ENCODE assay signal across 9 cellular contexts in genomic region chr17:38741853-38742421, GRCh38. TPM values are rescaled to one million over a fixed set of nuclear protein-coding genes. Genes with fewer than 3 reads are reported as not detected.
DNase-seq lines count a peak whose midpoint lies in the region; ATAC-seq and TF ChIP-seq lines count a peak whose summit lies in the region.
"Had no signal": no experiment of that assay in that cellular context is flagged by ENCODE, and none has a peak within 500 bp of the region (broad histone marks: within the 10 kb centered on the region; RNA-seq: fewer than 3 reads in every experiment).

No MANE protein-coding gene starts in this region.

- TF ChIP-seq CTCF in endodermal cell (conservative IDR thresholded peaks at IDR 0.05) (no peak), uterus (IDR thresholded peaks at IDR 0.05) (no peak)

- peak; percentile 65 for DNase-seq in NCI-H2227 (lab: John Stamatoyannopoulos, UW; ENCODE audit: unreplicated experiment)
- DNase-seq in NCI-H2227 treated with DMSO at 0.1 percent for 48 hours (lab: John Stamatoyannopoulos, UW): no peak
- no peak for DNase-seq in endodermal cell
- DNase-seq in uterus: peak in 1 of 2 donors; percentile 77
- no peak for DNase-seq in Kasumi-1 (lab: John Stamatoyannopoulos, UW)
- DNase-seq: activated CD8-positive, alpha-beta T cell treated with anti-CD3 and anti-CD28 coated beads, Interleukin-2, amount 10 ng/mL, durations not matched to agents 7 days and 5 days had no signal

- no peak overlapping the region for H3K9ac ChIP-seq in endodermal cell (ENCODE audit: extremely low read depth, low read length, poor library complexity, severe bottlenecking)

- H3K36me3 Mint-ChIP-seq in endodermal cell (ENCODE audit: low read depth): peaks cover 56% of the 10 kb centered on the region

- 90 to 95% methylated on average over 2 to 8 of the region's 8 CpGs for WGBS in endodermal cell (ENCODE audit: insufficient coverage in 1 of 2, insufficient read length in 1 of 2), 2 experiments

- intact Hi-C loops in uterus (cut with DNase I; ENCODE audit: low total_unique reads): no loop called here

- H3K4me1 ChIP-seq in endodermal cell (ENCODE audit: control insufficient read depth, insufficient read depth, low read length) (peaks cover 5% of the 10 kb centered on the region), muscle layer of duodenum (ENCODE audit: control insufficient read depth in 1 of 2, insufficient read depth in 2 of 2, low read length in 2 of 2) (peaks cover 18 to 51% of the 10 kb centered on the region in 2 donors), uterus (peaks cover 4 to 21% of the 10 kb centered on the region in 2 donors)

- H3K27ac Mint-ChIP-seq in endodermal cell: no peak overlapping the region
- H3K27ac Mint-ChIP-seq: activated CD8-positive, alpha-beta T cell treated with anti-CD3 and anti-CD28 coated beads, Interleukin-2, amount 10 ng/mL, durations not matched to agents 7 days and 5 days had no signal

- TF ChIP-seq POLR2A in uterus (IDR thresholded peaks at IDR 0.05): no peak

- no peaks in the 10 kb centered on the region for H3K9me3 Mint-ChIP-seq in endodermal cell

- peaks cover 53% of the 10 kb centered on the region for H3K36me3 ChIP-seq in endodermal cell (ENCODE audit: control insufficient read depth, insufficient read depth, low read length)
- H3K36me3 ChIP-seq in muscle layer of duodenum (ENCODE audit: control insufficient read depth in 1 of 2, insufficient read depth in 2 of 2, low read length in 2 of 2): peaks cover 5 to 27% of the 10 kb centered on the region in 2 donors
- no peaks in the 10 kb centered on the region for H3K36me3 ChIP-seq in uterus

- H3K27me3 ChIP-seq in endodermal cell (ENCODE audit: control insufficient read depth, insufficient read depth, low read length, poor library complexity, severe bottlenecking) (no peaks in the 10 kb centered on the region), muscle layer of duodenum (ENCODE audit: low read depth, low read length) (no peaks in the 10 kb centered on the region), uterus (no peaks in the 10 kb centered on the region)

- H3K9me3 ChIP-seq in endodermal cell (ENCODE audit: control insufficient read depth, low read length) (no peaks in the 10 kb centered on the region), muscle layer of duodenum (ENCODE audit: control insufficient read depth in 1 of 2, low read length in 2 of 2) (no peaks in the 10 kb centered on the region), uterus (no peaks in the 10 kb centered on the region)

- peak overlapping the region; percentile 91 for H3K27ac ChIP-seq in endodermal cell (ENCODE audit: low read depth, low read length)
- H3K27ac ChIP-seq in muscle layer of duodenum (ENCODE audit: low read length): peak overlapping the region; percentile 83
- peak overlapping the region; percentile 54 to 80 for H3K27ac ChIP-seq in uterus

- ATAC-seq in GM19455 (IDR thresholded peaks at IDR 0.05; ENCODE audit: unreplicated experiment) (no peak), HG03432 (IDR thresholded peaks at IDR 0.05; ENCODE audit: unreplicated experiment) (no peak)

- H3K4me3 ChIP-seq in endodermal cell (ENCODE audit: low read length) (no peak overlapping the region), muscle layer of duodenum (ENCODE audit: low read depth in 1 of 2, low read length in 2 of 2) (peak overlapping the region; percentile 21 to 24), uterus (no peak overlapping the region)

- H3K4me3 Mint-ChIP-seq in endodermal cell: no peak overlapping the region
- H3K4me3 Mint-ChIP-seq: activated CD8-positive, alpha-beta T cell treated with anti-CD3 and anti-CD28 coated beads, Interleukin-2, amount 10 ng/mL, durations not matched to agents 7 days and 5 days had no signal

- no peaks in the 10 kb centered on the region for H3K27me3 Mint-ChIP-seq in endodermal cell (ENCODE audit: insufficient read depth)

- peaks cover 45% of the 10 kb centered on the region for H3K4me1 Mint-ChIP-seq in endodermal cell

RNA-seq across cellular contexts. Expression of gene PCGF2, which starts 6.2 kb away (rescaled TPM):
- total RNA-seq in endodermal cell: 100 to 1,000 TPM; 101 to 106 TPM
- polyA plus RNA-seq in endodermal cell (2013, experiment 1 of 2): 83.8 TPM
- 72.3 TPM for polyA plus RNA-seq in endodermal cell (2013, experiment 2 of 2)
- total RNA-seq in uterus: 10 to 100 TPM in 2 of 4 donors, 1 to 10 TPM in 2; 5.5 to 81.8 (median 16.2) TPM

RNA-seq across cellular contexts. Expression of gene PSMB3, which starts 10.6 kb away (rescaled TPM):
- total RNA-seq in endodermal cell: 100 to 1,000 TPM; 192 to 244 TPM
- 230 TPM for polyA plus RNA-seq in endodermal cell (2013, experiment 1 of 2)
- 230 TPM for polyA plus RNA-seq in endodermal cell (2013, experiment 2 of 2)
- total RNA-seq in uterus: 100 to 1,000 TPM in 2 of 4 donors, 10 to 100 TPM in 2; 91.6 to 285 (median 101) TPM

RNA-seq across cellular contexts. Expression of gene CISD3, which starts 11.8 kb away (rescaled TPM):
- 10 to 100 TPM in 1 of 2 donors, 1 to 10 TPM in 1; 8.9 to 11.2 TPM for total RNA-seq in endodermal cell
- 5.7 TPM for polyA plus RNA-seq in endodermal cell (2013, experiment 1 of 2)
- 6.3 TPM for polyA plus RNA-seq in endodermal cell (2013, experiment 2 of 2)
- total RNA-seq in uterus: 10 to 100 TPM in 1 of 4 donors, 1 to 10 TPM in 2, under 1 TPM in 1; 0.26 to 22.0 (median 2.9) TPM

RNA-seq across cellular contexts. Expression of gene MLLT6, which starts 36.9 kb away (rescaled TPM):
- total RNA-seq in endodermal cell: 100 to 1,000 TPM; 112 to 127 TPM
- polyA plus RNA-seq in endodermal cell (2013, experiment 1 of 2): 54.4 TPM
- polyA plus RNA-seq in endodermal cell (2013, experiment 2 of 2): 49.1 TPM
- total RNA-seq in uterus: 100 to 1,000 TPM in 1 of 4 donors, 10 to 100 TPM in 3; 32.3 to 218 (median 60.3) TPM

RNA-seq across cellular contexts. Expression of gene PIP4K2B, which starts 57.4 kb away (rescaled TPM):
- total RNA-seq in endodermal cell: 10 to 100 TPM; 74.3 to 91.6 TPM
- polyA plus RNA-seq in endodermal cell (2013, experiment 1 of 2): 63.1 TPM
- polyA plus RNA-seq in endodermal cell (2013, experiment 2 of 2): 63.1 TPM
- total RNA-seq in uterus: 10 to 100 TPM; 23.2 to 89.5 (median 42.3) TPM

Comparison
In these comparisons a context has a peak if more than half of its experiments do, and no peak if none do; other contexts are left out.
1. H3K4me3 ChIP-seq: peak in muscle layer of duodenum (2 of 2); none in endodermal cell (single experiment) and uterus (0 of 2).
2. Peak in every context shown above with its lines, with median percentiles within 50 percentile points of each other: H3K27ac ChIP-seq.